8 cellular contexts compared by ENCODE assay signal in the genomic region with DNA sequence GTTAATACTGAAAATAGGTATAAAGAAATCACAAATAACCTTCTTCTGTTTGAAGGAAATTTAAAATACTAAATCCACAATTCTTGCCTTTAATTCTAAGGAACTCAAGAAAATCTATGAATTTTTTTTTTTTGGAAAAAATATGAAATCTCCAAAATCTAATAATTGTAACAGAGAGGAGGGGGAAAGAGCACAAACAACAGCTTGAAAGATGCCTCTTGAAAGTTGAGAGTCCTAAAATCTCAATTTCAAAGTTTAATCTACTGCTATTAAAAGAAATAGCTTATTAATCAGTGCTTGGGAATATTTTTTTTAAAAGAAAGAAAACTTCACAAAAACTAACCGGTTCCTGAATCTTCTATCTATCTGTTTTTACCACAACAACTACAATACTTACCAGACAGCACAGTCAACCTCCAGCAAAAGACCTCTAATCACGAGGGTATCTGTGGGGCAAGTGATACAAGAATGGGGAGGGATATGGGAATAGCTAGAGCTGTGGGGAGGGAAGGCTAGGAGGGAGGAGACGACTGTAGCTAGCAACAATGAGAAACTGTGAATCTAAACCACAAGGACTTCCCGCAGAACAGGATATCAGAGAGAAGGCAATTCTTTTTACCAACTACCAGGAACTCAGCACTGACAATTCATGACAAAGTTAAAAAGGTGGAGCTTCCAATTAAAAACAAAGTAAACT. TPM values are rescaled to one million over a fixed set of nuclear protein-coding genes. Genes with fewer than 3 reads are reported as not detected.
DNase-seq lines count a peak whose midpoint lies in the region; ATAC-seq and TF ChIP-seq lines count a peak whose summit lies in the region.

A gene with protein sequence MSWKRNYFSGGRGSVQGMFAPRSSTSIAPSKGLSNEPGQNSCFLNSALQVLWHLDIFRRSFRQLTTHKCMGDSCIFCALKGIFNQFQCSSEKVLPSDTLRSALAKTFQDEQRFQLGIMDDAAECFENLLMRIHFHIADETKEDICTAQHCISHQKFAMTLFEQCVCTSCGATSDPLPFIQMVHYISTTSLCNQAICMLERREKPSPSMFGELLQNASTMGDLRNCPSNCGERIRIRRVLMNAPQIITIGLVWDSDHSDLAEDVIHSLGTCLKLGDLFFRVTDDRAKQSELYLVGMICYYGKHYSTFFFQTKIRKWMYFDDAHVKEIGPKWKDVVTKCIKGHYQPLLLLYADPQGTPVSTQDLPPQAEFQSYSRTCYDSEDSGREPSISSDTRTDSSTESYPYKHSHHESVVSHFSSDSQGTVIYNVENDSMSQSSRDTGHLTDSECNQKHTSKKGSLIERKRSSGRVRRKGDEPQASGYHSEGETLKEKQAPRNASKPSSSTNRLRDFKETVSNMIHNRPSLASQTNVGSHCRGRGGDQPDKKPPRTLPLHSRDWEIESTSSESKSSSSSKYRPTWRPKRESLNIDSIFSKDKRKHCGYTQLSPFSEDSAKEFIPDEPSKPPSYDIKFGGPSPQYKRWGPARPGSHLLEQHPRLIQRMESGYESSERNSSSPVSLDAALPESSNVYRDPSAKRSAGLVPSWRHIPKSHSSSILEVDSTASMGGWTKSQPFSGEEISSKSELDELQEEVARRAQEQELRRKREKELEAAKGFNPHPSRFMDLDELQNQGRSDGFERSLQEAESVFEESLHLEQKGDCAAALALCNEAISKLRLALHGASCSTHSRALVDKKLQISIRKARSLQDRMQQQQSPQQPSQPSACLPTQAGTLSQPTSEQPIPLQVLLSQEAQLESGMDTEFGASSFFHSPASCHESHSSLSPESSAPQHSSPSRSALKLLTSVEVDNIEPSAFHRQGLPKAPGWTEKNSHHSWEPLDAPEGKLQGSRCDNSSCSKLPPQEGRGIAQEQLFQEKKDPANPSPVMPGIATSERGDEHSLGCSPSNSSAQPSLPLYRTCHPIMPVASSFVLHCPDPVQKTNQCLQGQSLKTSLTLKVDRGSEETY (N-terminal part only) (minus strand): TSS at position 462 of the 697 bp plus-strand sequence. CDS start 15,684 bp downstream, outside the sequence.

- CTCF ChIA-PET in activated CD8-positive, alpha-beta memory T cell treated with anti-CD3 and anti-CD28 coated beads for 36 hours (lab: Charles Lee): interaction anchor here (1.2 to 1.9 kb wide), 2 partner anchors 9 to 62 kb away, joined by 4 read pairs; no protein-coding TSS in a partner anchor

- H3K9me3 ChIP-seq in mesodermal cell (ENCODE audit: control insufficient read depth, low read length): no peaks in the 10 kb centered on the region
- H3K9me3 ChIP-seq in tibial nerve: no peaks in the 10 kb centered on the region

- ATAC-seq in GM18909 (IDR thresholded peaks at IDR 0.05; ENCODE audit: poor library complexity, unreplicated experiment) (no peak), GM18858 (IDR thresholded peaks at IDR 0.05; ENCODE audit: unreplicated experiment) (no peak)

- H3K27ac ChIP-seq in mesodermal cell (ENCODE audit: low read depth, low read length, severe bottlenecking) (peak within 1 kb of the TSS; percentile 98), tibial nerve (peak within 1 kb of the TSS; percentile 23 to 94 (median 82))

- DNase-seq in activated CD8-positive, alpha-beta memory T cell treated with anti-CD3 and anti-CD28 coated beads for 24 hours: no peak
- DNase-seq in SW 1271 (lab: John Stamatoyannopoulos, UW) (peak; percentile 23 to 82), epithelial cell of esophagus (ENCODE audit: low read depth) (peak; percentile 74), tibial nerve (ENCODE audit: low spot score in 2 of 2) (peak in 1 of 2 donors; percentile 19)

- peak in 1 of 2 donors; percentile 35 for TF ChIP-seq EP300 in tibial nerve (IDR thresholded peaks at IDR 0.05)

- TF ChIP-seq CTCF in epithelial cell of esophagus (IDR thresholded peaks at IDR 0.05; ENCODE audit: insufficient read depth, low read depth, low read length, missing control alignments) (no peak), tibial nerve (IDR thresholded peaks at IDR 0.05) (no peak)

- H3K36me3 ChIP-seq in mesodermal cell (ENCODE audit: control insufficient read depth, insufficient read depth, low read length) (no peaks in the 10 kb centered on the region), tibial nerve (no peaks in the 10 kb centered on the region)

- no peak for TF ChIP-seq POLR2A in tibial nerve (IDR thresholded peaks at IDR 0.05)

- H3K4me3 ChIP-seq in epithelial cell of esophagus (ENCODE audit: low read length) (peak within 1 kb of the TSS; percentile 1), mesodermal cell (ENCODE audit: extremely low read depth, insufficient read depth, low read length, poor library complexity, severe bottlenecking) (peak within 1 kb of the TSS; percentile 15), tibial nerve (peak within 1 kb of the TSS in 3 of 4 donors; percentile 1 to 26 (median 18))

- 0% methylated on average over 1 of the region's 4 CpGs for WGBS in mesodermal cell (ENCODE audit: insufficient coverage in 2 of 2), 2 experiments
- 15 to 17% methylated on average over 4 of the region's 4 CpGs for WGBS in tibial nerve, 2 donors

- POLR2A ChIA-PET in activated CD8-positive, alpha-beta memory T cell treated with anti-CD3 and anti-CD28 coated beads for 36 hours (lab: Charles Lee): no interaction called here

- no peaks in the 10 kb centered on the region for H3K27me3 ChIP-seq in tibial nerve

- peaks cover 17% of the 10 kb centered on the region for H3K4me1 ChIP-seq in mesodermal cell (ENCODE audit: control insufficient read depth, insufficient read depth, low read length, poor library complexity, severe bottlenecking)
- peaks cover 0 to 69% (median 33%) of the 10 kb centered on the region in 4 donors for H3K4me1 ChIP-seq in tibial nerve

RNA-seq across cellular contexts. Expression of the gene that starts here (rescaled TPM):
- 10 to 100 TPM; 11.6 to 14.0 TPM for total RNA-seq in activated CD8-positive, alpha-beta memory T cell treated with anti-CD3 and anti-CD28 coated beads for 36 hours
- 22.5 TPM for polyA plus RNA-seq in mesodermal cell (2013, experiment 1 of 2)
- 17.5 TPM for polyA plus RNA-seq in mesodermal cell (2013, experiment 2 of 2)
- 100 to 1,000 TPM in 3 of 4 donors, 10 to 100 TPM in 1; 96.6 to 172 (median 125) TPM for total RNA-seq in tibial nerve

Comparison
In these comparisons a context has a peak if more than half of its experiments do, and no peak if none do; other contexts are left out.
1. RNA of the gene that starts here (total RNA-seq): 96.6 to 172 TPM in tibial nerve; 11.6 to 14.0 TPM in activated CD8-positive, alpha-beta memory T cell treated with anti-CD3 and anti-CD28 coated beads for 36 hours; every median in the first group is over 4 times any median in the second.
2. Peak in every context shown above with its lines, with median percentiles within 50 percentile points of each other: H3K4me3 ChIP-seq.